8 cellular contexts compared by ENCODE assay signal in genomic region chr11:134224710-134225662, GRCh38. TPM values are rescaled to one million over a fixed set of nuclear protein-coding genes. Genes with fewer than 3 reads are reported as not detected.
DNase-seq lines count a peak whose midpoint lies in the region; FAIRE-seq and TF ChIP-seq lines count a peak whose summit lies in the region.

No MANE protein-coding gene starts in this region.

- POLR2A ChIA-PET in HEK293T (lab: Yijun Ruan, JAX) = interaction anchor here (0.6 to 2.5 kb wide), 23 partner anchors 9 to 277 kb away, joined by 3 to 25 read pairs (median 5); partner anchors contain the start of genes ACAD8, GLB1L3 and THYN1

- FAIRE-seq in bronchial epithelial cell (lab: Jason Lieb, UNC) = no peak
- FAIRE-seq in kidney (lab: Jason Lieb, UNC) = no peak

- H3K9me3 ChIP-seq in kidney (ENCODE audit: control insufficient read depth in 1 of 2, low read length in 2 of 2) = no peaks in the 10 kb centered on the region

- H3K4me1 ChIP-seq in kidney (ENCODE audit: control insufficient read depth in 1 of 2, insufficient read depth in 1 of 2, low read depth in 1 of 2, low read length in 2 of 2) = peaks cover 18 to 19% of the 10 kb centered on the region in 2 donors

- intact Hi-C loops in kidney (cut with DNase I) = no loop called here

- no peaks in the 10 kb centered on the region for H3K27me3 ChIP-seq in bronchial epithelial cell (ENCODE audit: control insufficient read depth, insufficient read depth, low read length)

- H3K27ac ChIP-seq in kidney (ENCODE audit: low read depth in 2 of 2, low read length in 2 of 2) = peak overlapping the region; percentile 96 to 100

- DNase-seq in GM12864 (ENCODE audit: low read depth) = no peak
- peak; percentile 47 for DNase-seq in HEK293T (ENCODE audit: extremely low spot score)
- DNase-seq in NCI-H1092 treated with DMSO at 0.1 percent for 48 hours (lab: John Stamatoyannopoulos, UW) = peak; percentile 85
- DNase-seq in bronchial epithelial cell (ENCODE audit: low read depth) = peak; percentile 11
- peak; percentile 87 for DNase-seq in kidney
- peak; percentile 80 for DNase-seq in stimulated activated CD4-positive, alpha-beta T cell treated with anti-CD3 and anti-CD28 coated beads, Interleukin-15, amount 100 ng/mL, for 24 hours
- DNase-seq in NK-92 (lab: John Stamatoyannopoulos, UW; ENCODE audit: unreplicated experiment) = no peak

- peak overlapping the region; percentile 81 for H3K4me3 ChIP-seq in GM12864 (ENCODE audit: low read depth, low read length)
- H3K4me3 ChIP-seq in WI38 (ENCODE audit: low read depth, low read length) = peak overlapping the region; percentile 89
- H3K4me3 ChIP-seq in bronchial epithelial cell (ENCODE audit: low read depth, low read length) = peak overlapping the region; percentile 78
- H3K4me3 ChIP-seq in kidney (ENCODE audit: low read length in 2 of 2) = peak overlapping the region; percentile 72 to 97

- CTCF ChIA-PET in HEK293T (lab: Yijun Ruan, JAX) = interaction anchor here (1.1 kb wide), 1 partner anchor 19 kb away, joined by 4 read pairs; no protein-coding TSS in a partner anchor

- H3K36me3 ChIP-seq in bronchial epithelial cell (ENCODE audit: control insufficient read depth, insufficient read depth, low read length) (no peaks in the 10 kb centered on the region), kidney (ENCODE audit: control insufficient read depth in 1 of 2, insufficient read depth in 2 of 2, low read length in 2 of 2) (no peaks in the 10 kb centered on the region)

- peak overlapping the region; percentile 6 to 92 for H3K9ac ChIP-seq in kidney (ENCODE audit: low read length in 2 of 2)

- no peak for TF ChIP-seq CTCF in GM12864 (IDR thresholded peaks at IDR 0.05; ENCODE audit: low read depth, low read length, missing control alignments)
- TF ChIP-seq CTCF in WI38 (IDR thresholded peaks at IDR 0.05; ENCODE audit: low read depth, low read length) = no peak
- TF ChIP-seq CTCF in bronchial epithelial cell (IDR thresholded peaks at IDR 0.05; ENCODE audit: insufficient read depth, low read length, severe bottlenecking) = no peak
- TF ChIP-seq CTCF in kidney (IDR thresholded peaks at IDR 0.05; ENCODE audit: borderline replicate concordance, extremely low read depth, insufficient read depth) = no peak

TF ChIP-seq in HEK293T, 16 proteins besides CTCF, POLR2A, EP300 and RAD21:
- TF ChIP-seq ARNT (IDR thresholded peaks at IDR 0.05) (no peak), LEF1 (IDR thresholded peaks at IDR 0.05; ENCODE audit: borderline replicate concordance) (0 out of 2 replicates have a peak, but pooled peaks have one; percentile 61)
TF ChIP-seq in HEK293T: peak in this region for 1.

RNA-seq across cellular contexts. Expression of gene VPS26B, which starts 0.5 kb away (rescaled TPM):
- total RNA-seq in bronchial epithelial cell = 19.1 and 19.2 TPM in 2 replicates
- total RNA-seq in kidney = 34.6 TPM
- 20.5 TPM for polyA plus RNA-seq in kidney (ENCODE audit: insufficient read depth, low read depth, low replicate concordance)

RNA-seq across cellular contexts. Expression of gene NCAPD3, which starts 1.2 kb away (rescaled TPM):
- total RNA-seq in bronchial epithelial cell = 4.2 and 5.1 TPM in 2 replicates
- total RNA-seq in kidney = 21.3 TPM
- 3.7 TPM for polyA plus RNA-seq in kidney (ENCODE audit: insufficient read depth, low read depth, low replicate concordance)

RNA-seq across cellular contexts. Expression of gene THYN1, which starts 28.2 kb away (rescaled TPM):
- total RNA-seq in bronchial epithelial cell = 34.3 and 60.3 TPM in 2 replicates
- total RNA-seq in kidney = 32.2 TPM
- 74.0 TPM for polyA plus RNA-seq in kidney (ENCODE audit: insufficient read depth, low read depth, low replicate concordance)

RNA-seq across cellular contexts. Expression of gene ACAD8, which starts 28.4 kb away (rescaled TPM):
- total RNA-seq in bronchial epithelial cell (13.3 and 17.9 TPM in 2 replicates), kidney (28.1 TPM)
- 42.1 TPM for polyA plus RNA-seq in kidney (ENCODE audit: insufficient read depth, low read depth, low replicate concordance)

RNA-seq across cellular contexts. Expression of gene GLB1L3, which starts 51.2 kb away (rescaled TPM):
- total RNA-seq in bronchial epithelial cell = 1.7 and 2.1 TPM in 2 replicates
- 0.06 TPM for total RNA-seq in kidney
- 0.17 TPM for polyA plus RNA-seq in kidney (ENCODE audit: insufficient read depth, low read depth, low replicate concordance)

Comparison
In these comparisons a context has a peak if more than half of its experiments do, and no peak if none do; other contexts are left out.
1. DNase-seq: peak in HEK293T (single experiment), NCI-H1092 treated with DMSO at 0.1 percent for 48 hours (single experiment), bronchial epithelial cell (single experiment), kidney (single experiment) and stimulated activated CD4-positive, alpha-beta T cell treated with anti-CD3 and anti-CD28 coated beads, Interleukin-15, amount 100 ng/mL, for 24 hours (single experiment); none in GM12864 (single experiment) and NK-92 (single experiment).
2. Peak in every context shown above with its lines, with median percentiles within 50 percentile points of each other: H3K4me3 ChIP-seq.